In genomic region chr3:124443446-124443845, GRCh38 we compare ENCODE assay signal across 24 cellular contexts.
"Had no signal": no experiment of that assay in that cellular context is flagged by ENCODE, and none has a peak within 500 bp of the region (broad histone marks: within the 10 kb centered on the region; RNA-seq: fewer than 3 reads in every experiment).

No MANE protein-coding gene starts in this region.

- H3K27ac ChIP-seq: colonic mucosa, coronary artery, epithelial cell of prostate, esophagus muscularis mucosa, esophagus squamous epithelium, foreskin keratinocyte, gastrocnemius medialis, gastroesophageal sphincter, heart left ventricle, heart right ventricle had no signal

- H3K27me3 ChIP-seq: colonic mucosa, esophagus muscularis mucosa, esophagus squamous epithelium, gastrocnemius medialis, gastroesophageal sphincter, heart left ventricle, heart right ventricle had no signal

- H3K4me3 ChIP-seq: colonic mucosa, coronary artery, esophagus muscularis mucosa, esophagus squamous epithelium, gastrocnemius medialis, gastroesophageal sphincter, heart left ventricle, heart right ventricle had no signal

- H3K4me3 Mint-ChIP-seq: dendritic cell treated with granulocyte-macrophage colony-stimulating factor and Interleukin-4, amounts not matched to agents 40 ng/mL and 50 ng/mL, for 4 days; effector memory CD8-positive, alpha-beta T cell; endodermal cell had no signal

- ATAC-seq: effector memory CD8-positive, alpha-beta T cell; esophagus mucosa; foreskin keratinocyte; gastrocnemius medialis; gastroesophageal sphincter; heart left ventricle; heart right ventricle had no signal

- DNase-seq: colonic mucosa; cortex of kidney; dermis blood vessel endothelial cell; effector CD4-positive, alpha-beta T cell; effector CD8-positive, alpha-beta T cell; effector memory CD4-positive, alpha-beta T cell; effector memory CD8-positive, alpha-beta T cell; endodermal cell; erythroblast; esophagus squamous epithelium; foreskin fibroblast; foreskin keratinocyte; foreskin melanocyte; gastrocnemius medialis; glutamatergic neuron; head of caudate nucleus; heart left ventricle; heart right ventricle had no signal

- H3K9me3 Mint-ChIP-seq: dendritic cell treated with granulocyte-macrophage colony-stimulating factor and Interleukin-4, amounts not matched to agents 40 ng/mL and 50 ng/mL, for 4 days; effector memory CD8-positive, alpha-beta T cell; endodermal cell had no signal

- H3K27ac Mint-ChIP-seq: dendritic cell treated with granulocyte-macrophage colony-stimulating factor and Interleukin-4, amounts not matched to agents 40 ng/mL and 50 ng/mL, for 4 days; effector memory CD8-positive, alpha-beta T cell; endodermal cell had no signal
